In the genomic region with DNA sequence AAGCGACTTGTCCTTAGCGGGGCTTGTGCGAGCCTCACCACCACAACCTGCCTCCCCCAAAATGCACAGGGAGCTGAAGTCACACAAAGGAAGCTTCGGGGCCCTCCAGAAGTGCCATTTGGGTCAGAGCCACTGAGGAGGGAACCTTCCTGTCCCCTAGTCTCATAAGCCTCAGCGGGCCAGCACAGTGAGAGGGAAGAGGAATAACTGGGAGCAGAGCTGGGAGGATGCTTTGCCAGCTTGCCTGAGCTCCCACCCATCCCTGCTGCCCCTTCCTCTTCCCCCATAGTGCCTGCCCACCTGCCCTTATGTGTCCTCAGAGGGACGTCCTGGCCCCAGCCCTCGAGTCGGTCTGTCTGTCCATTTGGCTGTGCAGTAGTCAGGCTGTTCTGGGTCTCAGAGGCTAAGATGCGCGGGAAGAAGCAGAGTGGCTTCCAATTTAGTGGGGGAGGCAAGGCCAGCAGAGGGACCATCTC, we compare ENCODE assay signal across 22 cellular contexts. TPM values are rescaled to one million over a fixed set of nuclear protein-coding genes. Genes with fewer than 3 reads are reported as not detected.
DNase-seq lines count a peak whose midpoint lies in the region; ATAC-seq and TF ChIP-seq lines count a peak whose summit lies in the region.
"Had no signal": no experiment of that assay in that cellular context is flagged by ENCODE, and none has a peak within 500 bp of the region (broad histone marks: within the 10 kb centered on the region; RNA-seq: fewer than 3 reads in every experiment).

No MANE protein-coding gene starts in this region.

- H3K18ac ChIP-seq in IMR-90 (ENCODE audit: low read depth, low read length), result no peak overlapping the region

- no peaks in the 10 kb centered on the region for H3K79me1 ChIP-seq in IMR-90 (ENCODE audit: low read depth in 1 of 2, low read length in 2 of 2)

- H2BK5ac ChIP-seq in IMR-90 (ENCODE audit: low read depth, low read length, poor library complexity, severe bottlenecking), result no peak overlapping the region

- no peaks in the 10 kb centered on the region for H3K36me3 Mint-ChIP-seq in activated CD8-positive, alpha-beta memory T cell treated with anti-CD3 and anti-CD28 coated beads, Interleukin-2, amount 10 ng/mL, durations not matched to agents 7 days and 5 days
- no peaks in the 10 kb centered on the region for H3K36me3 Mint-ChIP-seq in endodermal cell (ENCODE audit: low read depth)
- H3K36me3 Mint-ChIP-seq in activated naive CD8-positive, alpha-beta T cell treated with anti-CD3 and anti-CD28 coated beads, Interleukin-2, amount 50 U/mL, for 24 hours (ENCODE audit: low read depth), result no peaks in the 10 kb centered on the region
- H3K36me3 Mint-ChIP-seq: CD8-positive, alpha-beta T cell had no signal

- H3K9ac ChIP-seq in IMR-90 (ENCODE audit: low read depth, low read length) (no peak overlapping the region), endodermal cell (ENCODE audit: extremely low read depth, low read length, poor library complexity, severe bottlenecking) (no peak overlapping the region)
- H3K9ac ChIP-seq: BLaER1 had no signal

- POLR2A ChIA-PET in IMR-90 (lab: Charles Lee; ENCODE audit: unreplicated experiment), result no interaction called here

- no peaks in the 10 kb centered on the region for H3K9me1 ChIP-seq in IMR-90 (ENCODE audit: insufficient read depth, low read length)

- TF ChIP-seq RAD21 in IMR-90 (IDR thresholded peaks at IDR 0.05; ENCODE audit: low read length), result no peak

- dilution Hi-C loops in IMR-90 (cut with HindIII; ENCODE audit: low sequenced_read_pairs, unreplicated experiment), result no loop called here

- DNase-seq in activated CD8-positive, alpha-beta memory T cell treated with anti-CD3 and anti-CD28 coated beads, Interleukin-2, amount 50 U/mL, for 48 hours, result peak; percentile 40
- no peak for DNase-seq in activated CD8-positive, alpha-beta memory T cell treated with anti-CD3 and anti-CD28 coated beads, Interleukin-2, amount 10 ng/mL, durations not matched to agents 7 days and 5 days
- DNase-seq in IMR-90 (no peak), endodermal cell (peak; percentile 17), NCI-H446 (lab: John Stamatoyannopoulos, UW) (no peak)
- DNase-seq in stimulated activated CD8-positive, alpha-beta memory T cell treated with anti-CD3 and anti-CD28 coated beads, Interleukin-4, amount 100 ng/mL, for 48 hours, result peak; percentile 15
- no peak for DNase-seq in activated naive CD8-positive, alpha-beta T cell treated with anti-CD3 and anti-CD28 coated beads, Interleukin-2, amount 50 U/mL, for 24 hours
- DNase-seq: 8988T, GDM1, MV-4-11, NCI-H1417 treated with DMSO at 0.1 percent for 48 hours, NCI-H2029, NCI-H2171, NCI-H748 treated with DMSO at 0.1 percent for 48 hours, OCI-M1 had no signal

- peaks cover 2% of the 10 kb centered on the region; the same call in 1 of the 2 replicates for H3K4me1 ChIP-seq in IMR-90 (ENCODE audit: control insufficient read depth, insufficient read depth, low read length)
- H3K4me1 ChIP-seq in endodermal cell (ENCODE audit: control insufficient read depth, insufficient read depth, low read length), result peaks cover 3% of the 10 kb centered on the region
- H3K4me1 ChIP-seq: HAP-1 had no signal

- TF ChIP-seq POLR2A in IMR-90 (IDR thresholded peaks at IDR 0.05; ENCODE audit: low read depth, low read length), result no peak

- in situ Hi-C loops in IMR-90 (cut with MboI; ENCODE audit: low sequenced_read_pairs), result no loop called here

- H3K27me3 Mint-ChIP-seq in activated CD8-positive, alpha-beta memory T cell treated with anti-CD3 and anti-CD28 coated beads, Interleukin-2, amount 10 ng/mL, durations not matched to agents 7 days and 5 days, result peaks cover 16% of the 10 kb centered on the region
- peaks cover 2% of the 10 kb centered on the region for H3K27me3 Mint-ChIP-seq in endodermal cell (ENCODE audit: insufficient read depth)
- H3K27me3 Mint-ChIP-seq in activated naive CD8-positive, alpha-beta T cell treated with anti-CD3 and anti-CD28 coated beads, Interleukin-2, amount 50 U/mL, for 24 hours, result no peaks in the 10 kb centered on the region

- no peaks in the 10 kb centered on the region for H3K9me3 Mint-ChIP-seq in activated CD8-positive, alpha-beta memory T cell treated with anti-CD3 and anti-CD28 coated beads, Interleukin-2, amount 10 ng/mL, durations not matched to agents 7 days and 5 days (ENCODE audit: low read depth)
- peaks cover 3% of the 10 kb centered on the region for H3K9me3 Mint-ChIP-seq in endodermal cell
- H3K9me3 Mint-ChIP-seq in activated naive CD8-positive, alpha-beta T cell treated with anti-CD3 and anti-CD28 coated beads, Interleukin-2, amount 50 U/mL, for 24 hours, result no peaks in the 10 kb centered on the region
- H3K9me3 Mint-ChIP-seq: CD8-positive, alpha-beta T cell had no signal

- no peak overlapping the region; the same call in 1 of the 2 replicates for H2AK5ac ChIP-seq in IMR-90 (ENCODE audit: low read depth, low read length)

- CTCF ChIA-PET in activated CD8-positive, alpha-beta memory T cell treated with anti-CD3 and anti-CD28 coated beads, Interleukin-2, amount 10 ng/mL, durations not matched to agents 7 days and 5 days (lab: Charles Lee), result no interaction called here
- CTCF ChIA-PET in IMR-90 (lab: Yijun Ruan, JAX), result no interaction called here

- H3K23ac ChIP-seq in IMR-90 (ENCODE audit: low read depth, low read length), result no peak overlapping the region

- H3K9me3 ChIP-seq in IMR-90 (ENCODE audit: control insufficient read depth, insufficient read depth, low read length), result peaks cover 2% of the 10 kb centered on the region; the same call in 1 of the 2 replicates
- no peaks in the 10 kb centered on the region for H3K9me3 ChIP-seq in endodermal cell (ENCODE audit: control insufficient read depth, low read length)
- H3K9me3 ChIP-seq: BLaER1, HAP-1 had no signal

- H3K4me1 Mint-ChIP-seq in activated CD8-positive, alpha-beta memory T cell treated with anti-CD3 and anti-CD28 coated beads, Interleukin-2, amount 10 ng/mL, durations not matched to agents 7 days and 5 days, result peaks cover 6% of the 10 kb centered on the region
- H3K4me1 Mint-ChIP-seq in endodermal cell, result peaks cover 4% of the 10 kb centered on the region
- no peaks in the 10 kb centered on the region for H3K4me1 Mint-ChIP-seq in activated naive CD8-positive, alpha-beta T cell treated with anti-CD3 and anti-CD28 coated beads, Interleukin-2, amount 50 U/mL, for 24 hours

- no peak overlapping the region for H4K5ac ChIP-seq in IMR-90 (ENCODE audit: low read depth, low read length)

- BruUV-seq in IMR-90 (replicated peaks; lab: Mats Ljungman, UMichigan), result no TSS peak

- H2BK20ac ChIP-seq in IMR-90 (ENCODE audit: low read depth, low read length), result no peak overlapping the region

- H3K4me2 ChIP-seq in IMR-90 (ENCODE audit: low read depth, low read length), result no peak overlapping the region
- H3K4me2 ChIP-seq: BLaER1 had no signal

- H3K27ac ChIP-seq in IMR-90 (ENCODE audit: insufficient read depth, low read length) (no peak overlapping the region), endodermal cell (ENCODE audit: low read depth, low read length) (no peak overlapping the region)
- H3K27ac ChIP-seq: HL-60, RWPE1 had no signal

- no peak overlapping the region for H3K4ac ChIP-seq in IMR-90 (ENCODE audit: low read depth, low read length)

- no peak overlapping the region for H3K4me3 Mint-ChIP-seq in activated CD8-positive, alpha-beta memory T cell treated with anti-CD3 and anti-CD28 coated beads, Interleukin-2, amount 10 ng/mL, durations not matched to agents 7 days and 5 days
- no peak overlapping the region for H3K4me3 Mint-ChIP-seq in endodermal cell
- no peak overlapping the region for H3K4me3 Mint-ChIP-seq in activated naive CD8-positive, alpha-beta T cell treated with anti-CD3 and anti-CD28 coated beads, Interleukin-2, amount 50 U/mL, for 24 hours
- H3K4me3 Mint-ChIP-seq: CD8-positive, alpha-beta T cell had no signal

- TF ChIP-seq CTCF in IMR-90 (conservative IDR thresholded peaks at IDR 0.05; ENCODE audit: low read depth, low read length), result no peak
- no peak for TF ChIP-seq CTCF in endodermal cell (conservative IDR thresholded peaks at IDR 0.05)

- peak overlapping the region; percentile 61 for H2AFZ ChIP-seq in IMR-90 (replicated peaks; ENCODE audit: low read length, poor library complexity)

- H3K27ac Mint-ChIP-seq in activated CD8-positive, alpha-beta memory T cell treated with anti-CD3 and anti-CD28 coated beads, Interleukin-2, amount 10 ng/mL, durations not matched to agents 7 days and 5 days, result no peak overlapping the region
- no peak overlapping the region for H3K27ac Mint-ChIP-seq in endodermal cell
- no peak overlapping the region for H3K27ac Mint-ChIP-seq in activated naive CD8-positive, alpha-beta T cell treated with anti-CD3 and anti-CD28 coated beads, Interleukin-2, amount 50 U/mL, for 24 hours
- H3K27ac Mint-ChIP-seq: CD8-positive, alpha-beta T cell had no signal

- H3K27me3 ChIP-seq in IMR-90 (ENCODE audit: control insufficient read depth, insufficient read depth, low read length) (no peaks in the 10 kb centered on the region), endodermal cell (ENCODE audit: control insufficient read depth, insufficient read depth, low read length, poor library complexity, severe bottlenecking) (no peaks in the 10 kb centered on the region)
- H3K27me3 ChIP-seq: BLaER1 had no signal

- peak overlapping the region; percentile 55 for H2AK9ac ChIP-seq in IMR-90 (replicated peaks; ENCODE audit: low read depth, low read length, poor library complexity)

- no peak for ATAC-seq in activated CD8-positive, alpha-beta memory T cell treated with anti-CD3 and anti-CD28 coated beads, Interleukin-2, amount 10 ng/mL, durations not matched to agents 7 days and 5 days
- ATAC-seq in IMR-90 (ENCODE audit: low read depth), result no peak
- no peak for ATAC-seq in activated naive CD8-positive, alpha-beta T cell treated with anti-CD3 and anti-CD28 coated beads, Interleukin-2, amount 50 U/mL, for 24 hours
- ATAC-seq in HG03565 (IDR thresholded peaks at IDR 0.05; ENCODE audit: unreplicated experiment), result no peak
- ATAC-seq: CD8-positive, alpha-beta T cell had no signal

- no peak overlapping the region for H3K14ac ChIP-seq in IMR-90 (replicated peaks; ENCODE audit: low read depth, low read length)

- H3K4me3 ChIP-seq in IMR-90 (ENCODE audit: insufficient read depth, low read depth, low read length) (no peak overlapping the region), endodermal cell (ENCODE audit: low read length) (no peak overlapping the region)
- H3K4me3 ChIP-seq: BLaER1, HAP-1 had no signal

- no peak overlapping the region for H2BK15ac ChIP-seq in IMR-90 (ENCODE audit: low read depth, low read length)

- H3K56ac ChIP-seq in IMR-90 (ENCODE audit: extremely low read depth, insufficient read depth, low read length), result no peak overlapping the region

- no CpG with 5 or more reads among the region's 10 CpGs for WGBS in IMR-90 (ENCODE audit: extremely low coverage in 2 of 2, insufficient read length in 1 of 2), 2 experiments
- 92 to 100% methylated on average over 3 to 10 of the region's 10 CpGs for WGBS in endodermal cell (ENCODE audit: insufficient coverage in 1 of 2, insufficient read length in 1 of 2), 2 experiments

- no peak overlapping the region for H2BK120ac ChIP-seq in IMR-90 (ENCODE audit: low read depth, low read length)

- H3K36me3 ChIP-seq in IMR-90 (ENCODE audit: control insufficient read depth, insufficient read depth, low read length) (no peaks in the 10 kb centered on the region), endodermal cell (ENCODE audit: control insufficient read depth, insufficient read depth, low read length) (no peaks in the 10 kb centered on the region)
- H3K36me3 ChIP-seq: BLaER1, HAP-1 had no signal

- no peaks in the 10 kb centered on the region for H4K20me1 ChIP-seq in IMR-90 (ENCODE audit: insufficient read depth, low read length)
- H4K20me1 ChIP-seq: BLaER1 had no signal

- intact Hi-C loops in IMR-90 (cut with micrococcal nuclease), result no loop called here

- H4K8ac ChIP-seq in IMR-90 (ENCODE audit: low read depth in 2 of 2, low read length in 2 of 2), result no peak overlapping the region

- H4K91ac ChIP-seq in IMR-90 (ENCODE audit: insufficient read depth, low read depth, low read length), result no peak overlapping the region

RNA-seq across cellular contexts. Expression of a gene that starts 51.8 kb away (rescaled TPM):
- total RNA-seq in activated CD8-positive, alpha-beta memory T cell treated with anti-CD3 and anti-CD28 coated beads, Interleukin-2, amount 10 ng/mL, durations not matched to agents 7 days and 5 days, result not detected
- total RNA-seq in IMR-90 (2012; rRNA removed), result not detected in 2 replicates
- not detected in 2 replicates for polyA plus RNA-seq in IMR-90 (2012; rRNA removed)
- polyA plus RNA-seq in IMR-90 (2012; cell fraction: cytosol; rRNA removed), result not detected in 2 replicates
- 0.04 TPM in 1 of 2 replicates, not detected in the other for polyA plus RNA-seq in IMR-90 (2012; cell fraction: nucleus; rRNA removed; ENCODE audit: low replicate concordance)
- total RNA-seq in endodermal cell, result under 1 TPM in 1 of 2 donors, not detected in 1; 0.24 TPM
- 5.0 TPM for polyA plus RNA-seq in endodermal cell (2013, experiment 1 of 2)
- polyA plus RNA-seq in endodermal cell (2013, experiment 2 of 2), result 4.8 TPM
- total RNA-seq: CD8-positive, alpha-beta T cell; NCI-H460 had no signal

RNA-seq across cellular contexts. Expression of a gene that starts 58.7 kb away (rescaled TPM):
- total RNA-seq in activated CD8-positive, alpha-beta memory T cell treated with anti-CD3 and anti-CD28 coated beads, Interleukin-2, amount 10 ng/mL, durations not matched to agents 7 days and 5 days, result under 1 TPM in 1 of 2 experiments, not detected in 1; 0.26 TPM
- total RNA-seq in IMR-90 (2012; rRNA removed) (0.18 and 0.28 TPM in 2 replicates), endodermal cell (under 1 TPM in 1 of 2 donors, not detected in 1; 0.11 TPM)
- 0.46 and 0.55 TPM in 2 replicates for polyA plus RNA-seq in IMR-90 (2012; rRNA removed)
- polyA plus RNA-seq in IMR-90 (2012; cell fraction: cytosol; rRNA removed), result 0.14 and 0.17 TPM in 2 replicates
- 0.49 and 1.3 TPM in 2 replicates for polyA plus RNA-seq in IMR-90 (2012; cell fraction: nucleus; rRNA removed; ENCODE audit: low replicate concordance)
- polyA plus RNA-seq in endodermal cell (2013, experiment 1 of 2), result not detected
- polyA plus RNA-seq in endodermal cell (2013, experiment 2 of 2), result not detected
- total RNA-seq: NCI-H460 had no signal

Comparison
In these comparisons a context has a peak if more than half of its experiments do, and no peak if none do; other contexts are left out.
1. DNase-seq: peak in activated CD8-positive, alpha-beta memory T cell treated with anti-CD3 and anti-CD28 coated beads, Interleukin-2, amount 50 U/mL, for 48 hours (single experiment), endodermal cell (single experiment) and stimulated activated CD8-positive, alpha-beta memory T cell treated with anti-CD3 and anti-CD28 coated beads, Interleukin-4, amount 100 ng/mL, for 48 hours (single experiment); none in activated CD8-positive, alpha-beta memory T cell treated with anti-CD3 and anti-CD28 coated beads, Interleukin-2, amount 10 ng/mL, durations not matched to agents 7 days and 5 days (single experiment), IMR-90 (single experiment), activated naive CD8-positive, alpha-beta T cell treated with anti-CD3 and anti-CD28 coated beads, Interleukin-2, amount 50 U/mL, for 24 hours (single experiment) and NCI-H446 (0 of 2).